Comparison of ENCODE assay signal across 8 cellular contexts in the genomic region with DNA sequence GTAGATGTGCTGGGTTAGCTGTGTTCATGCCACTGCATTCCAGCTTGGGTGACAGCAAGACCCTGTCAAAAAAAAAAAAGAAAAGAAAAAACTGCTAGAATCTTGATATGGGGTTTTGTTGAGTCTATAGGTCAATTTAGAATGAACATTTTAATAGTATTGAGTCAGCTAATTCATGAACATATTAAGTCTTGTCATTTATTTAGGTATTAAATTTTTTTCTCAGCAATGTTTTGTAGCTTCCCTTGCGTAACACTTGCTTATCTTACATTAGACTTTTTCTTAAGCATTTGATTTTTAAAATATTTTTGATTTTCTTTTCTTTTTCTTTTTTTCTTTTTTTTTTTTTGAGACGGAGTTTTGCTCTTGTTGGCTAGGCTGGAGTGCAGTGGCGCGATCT.
"Had no signal": no experiment of that assay in that cellular context is flagged by ENCODE, and none has a peak within 500 bp of the region (broad histone marks: within the 10 kb centered on the region; RNA-seq: fewer than 3 reads in every experiment).

No MANE protein-coding gene starts in this region.

- H3K9me3 Mint-ChIP-seq: GM23338 had no signal

- H3K4me1 Mint-ChIP-seq: GM23338 had no signal

- H3K9ac ChIP-seq: KMS-11 had no signal

- H3K4me3 Mint-ChIP-seq: GM23338 had no signal

- H3K27ac ChIP-seq: HL-60, KMS-11 had no signal

- H2AFZ ChIP-seq: GM23338 had no signal

- ATAC-seq: GM23338, HepG2 had no signal

- H3K4me3 ChIP-seq: GM23338 had no signal

- H3K4me2 ChIP-seq: GM23338, KMS-11 had no signal

- FAIRE-seq: HepG2 had no signal

- H3K27ac Mint-ChIP-seq: GM23338 had no signal

- DNase-seq: H7, HCEC 1CT, Karpas-422, KBM-7 had no signal
